ENCODE assay signal across 20 cellular contexts in the genomic region with DNA sequence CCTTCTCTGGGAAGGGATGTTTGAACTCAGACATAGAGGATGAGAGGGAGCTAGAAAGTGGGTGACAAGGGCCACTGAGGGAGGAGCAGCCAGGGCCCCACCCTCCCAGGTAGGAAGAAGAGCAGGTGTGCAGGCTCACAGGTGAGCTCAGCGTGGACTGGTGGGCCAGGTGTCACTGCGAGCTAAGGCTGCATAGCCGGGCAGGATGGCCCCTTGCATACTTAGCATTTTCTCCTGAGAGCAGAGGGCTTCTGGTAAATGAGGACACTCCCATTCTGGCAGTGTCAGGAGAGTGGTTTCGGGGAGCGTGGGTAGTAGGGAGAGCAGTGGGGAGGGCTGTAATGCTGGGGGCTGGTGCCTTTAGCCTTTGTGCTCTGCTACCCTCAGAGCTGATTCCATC.
"Had no signal": no experiment of that assay in that cellular context is flagged by ENCODE, and none has a peak within 500 bp of the region (broad histone marks: within the 10 kb centered on the region; RNA-seq: fewer than 3 reads in every experiment).

No MANE protein-coding gene starts in this region.

- H3K27me3 ChIP-seq: ovary, uterus had no signal

- H3K4me1 ChIP-seq: breast epithelium, heart right ventricle, transverse colon, uterus had no signal

- ATAC-seq: activated CD8-positive, alpha-beta T cell treated with anti-CD3 and anti-CD28 coated beads for 36 hours; heart right ventricle; left lobe of liver; naive thymus-derived CD8-positive, alpha-beta T cell; right cardiac atrium had no signal

- H3K27ac ChIP-seq: breast epithelium, heart right ventricle, ovary, transverse colon, uterus, VCaP had no signal

- DNase-seq: activated CD4-positive, alpha-beta T cell treated with anti-CD3 and anti-CD28 coated beads, Interleukin-2, amount 10 ng/mL, durations not matched to agents 7 days and 5 days; activated CD4-positive, CD25-positive, alpha-beta regulatory T cell treated with anti-CD3 and anti-CD28 coated beads, Interleukin-2, amount 50 U/mL, for 72 hours; activated CD8-positive, alpha-beta T cell treated with anti-CD3 and anti-CD28 coated beads for 36 hours; activated naive CD4-positive, alpha-beta T cell; activated naive CD8-positive, alpha-beta T cell treated with anti-CD3 and anti-CD28 coated beads for 36 hours; activated T-cell treated with anti-CD3 and anti-CD28 coated beads, Interleukin-2, amount 50 U/mL, for 1 hour; effector CD4-positive, alpha-beta T cell; foreskin fibroblast; heart right ventricle; right cardiac atrium; stimulated activated CD4-positive, alpha-beta T cell treated with anti-CD3 and anti-CD28 coated beads, Interleukin-1b, Interleukin-23, amount 100 ng/mL, for 48 hours; substantia nigra; transverse colon; uterus had no signal

- H3K36me3 ChIP-seq: breast epithelium, heart right ventricle, ovary, transverse colon, uterus had no signal

- H3K4me3 ChIP-seq: breast epithelium, heart right ventricle, lung, ovary, transverse colon, uterus had no signal

- H3K9me3 ChIP-seq: ovary, transverse colon, uterus had no signal
